22 cellular contexts compared by ENCODE assay signal in the genomic region with DNA sequence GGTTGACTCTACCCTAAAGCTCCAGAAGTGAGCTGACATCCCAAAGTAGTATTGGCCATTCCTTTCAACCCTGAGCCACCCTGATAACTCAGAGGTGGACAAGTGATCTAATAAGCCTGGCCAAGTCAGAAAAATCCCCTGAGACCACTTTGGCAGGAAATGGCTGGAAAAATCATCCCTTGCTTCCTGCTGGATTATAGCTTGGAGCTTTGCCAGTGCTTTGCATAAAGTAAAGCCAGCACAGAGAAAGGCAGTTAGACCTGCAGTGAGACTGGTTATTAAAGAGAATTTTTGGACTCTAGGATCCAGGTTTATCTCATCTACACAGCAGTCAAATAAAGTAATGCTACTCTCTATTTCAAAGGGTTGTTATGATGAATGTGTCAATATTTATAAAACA. TPM values are rescaled to one million over a fixed set of nuclear protein-coding genes. Genes with fewer than 3 reads are reported as not detected.
A peak's percentile ranks its signal among the peaks of the same experiment; 100 is the strongest.
DNase-seq lines count a peak whose midpoint lies in the region; ATAC-seq and TF ChIP-seq lines count a peak whose summit lies in the region.
"Had no signal": no experiment of that assay in that cellular context is flagged by ENCODE, and none has a peak within 500 bp of the region (broad histone marks: within the 10 kb centered on the region; RNA-seq: fewer than 3 reads in every experiment).

No MANE protein-coding gene starts in this region.

- no peak overlapping the region for H3K4me2 ChIP-seq in PC-3 (ENCODE audit: low read length)

- intact Hi-C loops in heart left ventricle (cut with DNase I) (loop anchor here in 3 of 10 donors (10.0 kb wide), 2 partner anchors 103 to 297 kb away; no protein-coding TSS in a partner anchor), left ventricle myocardium inferior (cut with micrococcal nuclease) (no loop called here), PC-3 (cut with micrococcal nuclease) (no loop called here), sciatic nerve (cut with DNase I) (no loop called here)
- intact Hi-C loops in activated naive CD4-positive, alpha-beta T cell treated with anti-CD3 and anti-CD28 coated beads for 36 hours (cut with micrococcal nuclease), result loop anchor here (10.0 kb wide), 1 partner anchor 297 kb away; no protein-coding TSS in a partner anchor

- no peak overlapping the region for H2AFZ ChIP-seq in PC-3 (ENCODE audit: low read length)

- H3K9me3 ChIP-seq in heart left ventricle (peaks cover 0 to 10% (median 0%) of the 10 kb centered on the region in 12 donors), left ventricle myocardium inferior (replicated peaks) (peaks cover 23% of the 10 kb centered on the region), PC-3 (ENCODE audit: low read length) (no peaks in the 10 kb centered on the region)

- no peaks in the 10 kb centered on the region for H3K36me3 Mint-ChIP-seq in activated naive CD4-positive, alpha-beta T cell treated with anti-CD3 and anti-CD28 coated beads for 36 hours (ENCODE audit: low read depth)

- CTCF ChIA-PET in PC-3 (lab: Charles Lee), result no interaction called here
- CTCF ChIA-PET in activated naive CD4-positive, alpha-beta T cell treated with anti-CD3 and anti-CD28 coated beads for 36 hours (lab: Charles Lee), result interaction anchor here (1.6 kb wide), 1 partner anchor 15 kb away, joined by 4 read pairs; no protein-coding TSS in a partner anchor

- H3K27ac ChIP-seq in heart left ventricle (no peak overlapping the region), left ventricle myocardium inferior (replicated peaks) (no peak overlapping the region), PC-3 (ENCODE audit: low read length) (peak overlapping the region; percentile 81)
- H3K27ac ChIP-seq: coronary artery had no signal

- H3K9me3 Mint-ChIP-seq in activated naive CD4-positive, alpha-beta T cell treated with anti-CD3 and anti-CD28 coated beads for 36 hours, result no peaks in the 10 kb centered on the region

- H3K4me3 ChIP-seq in heart left ventricle (no peak overlapping the region), left ventricle myocardium inferior (no peak overlapping the region), PC-3 (ENCODE audit: low read length) (no peak overlapping the region)
- H3K4me3 ChIP-seq: coronary artery had no signal

- H3K27me3 ChIP-seq in heart left ventricle (no peaks in the 10 kb centered on the region), left ventricle myocardium inferior (ENCODE audit: low read depth) (peaks cover 10% of the 10 kb centered on the region), PC-3 (ENCODE audit: low read length) (no peaks in the 10 kb centered on the region)

- BruUV-seq in PC-3 (replicated peaks; lab: Mats Ljungman, UMichigan), result no TSS peak

- TF ChIP-seq POLR2A in heart left ventricle (IDR thresholded peaks at IDR 0.05), result no peak

- H3K79me2 ChIP-seq in PC-3 (ENCODE audit: low read length), result peaks cover 9% of the 10 kb centered on the region

- ATAC-seq in heart left ventricle (peak in 2 of 4 donors; percentile 14 to 54), PC-3 (peak; percentile 23; the same call in 1 of the 2 replicates), sciatic nerve (no peak), GM18907 (IDR thresholded peaks at IDR 0.05; ENCODE audit: unreplicated experiment) (no peak)
- ATAC-seq: left cardiac atrium; stimulated activated naive CD8-positive, alpha-beta T cell treated with anti-CD3 and anti-CD28 coated beads, Interleukin-15, Interleukin-2, amounts not matched to agents 100 U/mL and 50 U/mL, for 24 hours; T-helper 17 cell had no signal

- H3K9ac ChIP-seq in PC-3 (ENCODE audit: low read length), result no peak overlapping the region

- TF ChIP-seq CTCF in heart left ventricle (IDR thresholded peaks at IDR 0.05) (no peak), left ventricle myocardium inferior (IDR thresholded peaks at IDR 0.05; ENCODE audit: borderline replicate concordance) (no peak), PC-3 (conservative IDR thresholded peaks at IDR 0.05; ENCODE audit: low read depth, low read length) (no peak)

- POLR2A ChIA-PET in PC-3 (lab: Charles Lee; ENCODE audit: unreplicated experiment), result no interaction called here

- H3K36me3 ChIP-seq in heart left ventricle (no peaks in the 10 kb centered on the region), left ventricle myocardium inferior (no peaks in the 10 kb centered on the region), PC-3 (ENCODE audit: low read depth, low read length) (no peaks in the 10 kb centered on the region)

- H3K27ac Mint-ChIP-seq in activated naive CD4-positive, alpha-beta T cell treated with anti-CD3 and anti-CD28 coated beads for 36 hours, result no peak overlapping the region
- H3K27ac Mint-ChIP-seq: progenitor cell of endocrine pancreas, T-helper 17 cell had no signal

- H3K4me1 ChIP-seq in heart left ventricle, result no peaks in the 10 kb centered on the region
- H3K4me1 ChIP-seq in left ventricle myocardium inferior, result peaks cover 2% of the 10 kb centered on the region
- H3K4me1 ChIP-seq in PC-3 (ENCODE audit: insufficient read depth, low read length), result peaks cover 63% of the 10 kb centered on the region

- no peak overlapping the region for H3K4me3 Mint-ChIP-seq in activated naive CD4-positive, alpha-beta T cell treated with anti-CD3 and anti-CD28 coated beads for 36 hours
- H3K4me3 Mint-ChIP-seq: T-helper 17 cell had no signal

- H3K4me1 Mint-ChIP-seq in activated naive CD4-positive, alpha-beta T cell treated with anti-CD3 and anti-CD28 coated beads for 36 hours (ENCODE audit: low read depth), result no peaks in the 10 kb centered on the region
- H3K4me1 Mint-ChIP-seq: T-helper 17 cell had no signal

- H3K9me2 ChIP-seq in PC-3 (replicated peaks; ENCODE audit: low read length), result no peaks in the 10 kb centered on the region

- peak in 3 of 5 donors; percentile 14 to 32 (median 24) for DNase-seq in heart left ventricle
- DNase-seq in left ventricle myocardium inferior, result no peak
- peak; percentile 63 for DNase-seq in PC-3
- DNase-seq in fibroblast of peridontal ligament (ENCODE audit: extremely low read depth), result peak; percentile 44
- no peak for DNase-seq in sciatic nerve (ENCODE audit: low spot score)
- DNase-seq in activated naive CD4-positive, alpha-beta T cell treated with anti-CD3 and anti-CD28 coated beads for 36 hours, result no peak
- no peak for DNase-seq in activated CD4-positive, alpha-beta T cell treated with anti-CD3 and anti-CD28 coated beads for 4 hours
- DNase-seq: activated CD4-positive, CD25-positive, alpha-beta regulatory T cell treated with anti-CD3 and anti-CD28 coated beads, Interleukin-2, amount 50 U/mL, for 72 hours; activated gamma-delta T cell treated with Interleukin-2 at 50 U/mL for 16 hours; anterior cingulate cortex; COR-L47; hippocampal formation; left cardiac atrium; NCI-H1694 treated with DMSO at 0.1 percent for 48 hours; stimulated activated naive CD8-positive, alpha-beta T cell treated with anti-CD3 and anti-CD28 coated beads, Interleukin-15, Interleukin-2, amounts not matched to agents 100 U/mL and 50 U/mL, for 24 hours; T-helper 17 cell had no signal

- H3F3A ChIP-seq in PC-3 (ENCODE audit: low read length, unreplicated experiment), result peaks cover 7% of the 10 kb centered on the region

- H4K20me1 ChIP-seq in PC-3 (ENCODE audit: low read length), result no peaks in the 10 kb centered on the region

- H3K27me3 Mint-ChIP-seq in activated naive CD4-positive, alpha-beta T cell treated with anti-CD3 and anti-CD28 coated beads for 36 hours (ENCODE audit: low read depth), result peaks cover 11% of the 10 kb centered on the region

RNA-seq across cellular contexts. Expression of gene CXCL3, which starts 6.4 kb away (rescaled TPM):
- total RNA-seq in heart left ventricle, result 1 to 10 TPM in 3 of 9 donors, under 1 TPM in 4, not detected in 2; 0.32 to 8.9 (median 0.97) TPM
- polyA plus RNA-seq in heart left ventricle, result under 1 TPM; 0.69 to 0.80 TPM
- 0.30 TPM for total RNA-seq in left ventricle myocardium inferior
- total RNA-seq in PC-3 (2014; rRNA removed), result 25.1 and 28.9 TPM in 2 replicates
- total RNA-seq in sciatic nerve, result 6.9 TPM
- total RNA-seq in activated naive CD4-positive, alpha-beta T cell treated with anti-CD3 and anti-CD28 coated beads for 36 hours, result not detected
- total RNA-seq: ureter had no signal

RNA-seq across cellular contexts. Expression of gene CXCL5, which starts 33.6 kb away (rescaled TPM):
- under 1 TPM in 1 of 9 donors, not detected in 8; 0.51 TPM for total RNA-seq in heart left ventricle
- polyA plus RNA-seq in heart left ventricle, result under 1 TPM; 0.08 to 0.10 TPM
- not detected for total RNA-seq in left ventricle myocardium inferior
- total RNA-seq in PC-3 (2014; rRNA removed), result 0.55 and 1.0 TPM in 2 replicates
- total RNA-seq in sciatic nerve, result 3.3 TPM
- not detected for total RNA-seq in activated naive CD4-positive, alpha-beta T cell treated with anti-CD3 and anti-CD28 coated beads for 36 hours
- total RNA-seq: ureter had no signal

RNA-seq across cellular contexts. Expression of gene PPBP, which starts 44.1 kb away (rescaled TPM):
- 1 to 10 TPM in 2 of 9 donors, under 1 TPM in 4, not detected in 3; 0.42 to 1.7 (median 0.57) TPM for total RNA-seq in heart left ventricle
- under 1 TPM in 1 of 2 donors, not detected in 1; 0.68 TPM for polyA plus RNA-seq in heart left ventricle
- total RNA-seq in left ventricle myocardium inferior, result 1.2 TPM
- not detected in 2 replicates for total RNA-seq in PC-3 (2014; rRNA removed)
- 10.9 TPM for total RNA-seq in sciatic nerve
- total RNA-seq in activated naive CD4-positive, alpha-beta T cell treated with anti-CD3 and anti-CD28 coated beads for 36 hours, result not detected
- total RNA-seq: progenitor cell of endocrine pancreas, ureter had no signal
- polyA plus RNA-seq: AG04450 had no signal

RNA-seq across cellular contexts. Expression of gene PF4, which starts 50.2 kb away (rescaled TPM):
- total RNA-seq in heart left ventricle, result 1 to 10 TPM in 1 of 9 donors, under 1 TPM in 2, not detected in 6; 0.48 to 2.6 (median 0.51) TPM
- polyA plus RNA-seq in heart left ventricle, result under 1 TPM in 1 of 2 donors, not detected in 1; 0.65 TPM
- total RNA-seq in left ventricle myocardium inferior, result 0.49 TPM
- total RNA-seq in PC-3 (2014; rRNA removed), result 0.58 and 0.63 TPM in 2 replicates
- 2.8 TPM for total RNA-seq in sciatic nerve
- not detected for total RNA-seq in activated naive CD4-positive, alpha-beta T cell treated with anti-CD3 and anti-CD28 coated beads for 36 hours
- total RNA-seq: ureter had no signal
- polyA plus RNA-seq: AG04450, esophagus had no signal

Comparison
In these comparisons a context has a peak if more than half of its experiments do, and no peak if none do; other contexts are left out.
1. DNase-seq: peak in heart left ventricle (3 of 5), PC-3 (single experiment) and fibroblast of peridontal ligament (single experiment); none in left ventricle myocardium inferior (single experiment), sciatic nerve (single experiment), activated naive CD4-positive, alpha-beta T cell treated with anti-CD3 and anti-CD28 coated beads for 36 hours (single experiment) and activated CD4-positive, alpha-beta T cell treated with anti-CD3 and anti-CD28 coated beads for 4 hours (0 of 2).